In the genomic region with DNA sequence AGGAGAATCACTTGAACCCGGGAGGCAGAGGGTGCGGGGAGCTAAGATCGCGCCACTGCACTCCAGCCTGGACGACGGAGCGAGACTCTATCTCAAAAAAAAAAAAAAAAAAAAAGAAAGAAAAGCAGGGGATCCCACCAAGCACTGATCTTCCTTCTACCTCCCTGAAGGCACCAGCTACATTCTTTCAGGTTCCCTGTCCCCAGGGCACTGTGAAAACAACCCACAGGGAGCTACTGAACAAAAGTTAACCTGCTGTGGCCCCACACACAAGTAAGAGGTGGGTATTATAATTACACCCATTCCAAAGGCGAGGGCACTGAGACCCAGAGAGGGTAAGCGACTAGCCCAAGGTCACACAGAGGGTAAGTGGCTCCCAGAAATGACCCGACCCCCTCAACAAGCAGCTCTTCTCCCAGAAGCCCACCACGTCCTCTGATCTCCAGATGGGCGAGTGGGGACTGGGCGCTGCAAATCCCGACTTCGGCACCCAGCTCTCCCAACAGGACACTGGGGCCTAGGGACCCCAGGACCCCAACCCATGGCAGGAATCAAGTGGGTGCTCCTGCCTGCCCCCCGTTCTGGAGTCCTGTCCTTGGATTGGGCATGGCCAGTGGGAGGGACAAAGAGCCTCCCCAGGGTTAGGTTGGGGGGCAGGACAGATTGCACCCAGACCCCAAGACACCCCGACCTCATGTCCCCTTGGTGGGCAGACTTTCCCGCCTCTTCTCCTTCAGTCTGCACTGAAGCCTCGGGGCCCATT, we compare ENCODE assay signal across 1 cellular context.
TF ChIP-seq lines count a peak whose summit lies in the region.

No MANE protein-coding gene starts in this region.

TF ChIP-seq in HCT116, 20 proteins besides CTCF, POLR2A, EP300 and RAD21:
- TF ChIP-seq, protein P1, sequence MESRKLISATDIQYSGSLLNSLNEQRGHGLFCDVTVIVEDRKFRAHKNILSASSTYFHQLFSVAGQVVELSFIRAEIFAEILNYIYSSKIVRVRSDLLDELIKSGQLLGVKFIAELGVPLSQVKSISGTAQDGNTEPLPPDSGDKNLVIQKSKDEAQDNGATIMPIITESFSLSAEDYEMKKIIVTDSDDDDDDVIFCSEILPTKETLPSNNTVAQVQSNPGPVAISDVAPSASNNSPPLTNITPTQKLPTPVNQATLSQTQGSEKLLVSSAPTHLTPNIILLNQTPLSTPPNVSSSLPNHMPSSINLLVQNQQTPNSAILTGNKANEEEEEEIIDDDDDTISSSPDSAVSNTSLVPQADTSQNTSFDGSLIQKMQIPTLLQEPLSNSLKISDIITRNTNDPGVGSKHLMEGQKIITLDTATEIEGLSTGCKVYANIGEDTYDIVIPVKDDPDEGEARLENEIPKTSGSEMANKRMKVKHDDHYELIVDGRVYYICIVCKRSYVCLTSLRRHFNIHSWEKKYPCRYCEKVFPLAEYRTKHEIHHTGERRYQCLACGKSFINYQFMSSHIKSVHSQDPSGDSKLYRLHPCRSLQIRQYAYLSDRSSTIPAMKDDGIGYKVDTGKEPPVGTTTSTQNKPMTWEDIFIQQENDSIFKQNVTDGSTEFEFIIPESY (IDR thresholded peaks at IDR 0.05; ENCODE audit: extremely low read depth, insufficient replicate concordance, low read length), result no peak
- TF ChIP-seq ELF1 (IDR thresholded peaks at IDR 0.05; ENCODE audit: borderline replicate concordance, low read depth) (no peak), EZH2phosphoT487 (IDR thresholded peaks at IDR 0.05; ENCODE audit: borderline replicate concordance) (no peak), FOSL1 (IDR thresholded peaks at IDR 0.05; ENCODE audit: low read depth) (no peak), EGR1 (IDR thresholded peaks at IDR 0.05; ENCODE audit: low read depth) (no peak), SP1 (IDR thresholded peaks at IDR 0.05; ENCODE audit: low read depth) (no peak), ZNF274 (IDR thresholded peaks at IDR 0.05; ENCODE audit: low read depth, low read length) (no peak), TCF7L2 (IDR thresholded peaks at IDR 0.05; ENCODE audit: borderline replicate concordance, extremely low read depth, insufficient read depth, insufficient read length) (no peak), CBX3 (IDR thresholded peaks at IDR 0.05; ENCODE audit: low read depth) (no peak), ZFX (IDR thresholded peaks at IDR 0.05) (no peak), SIN3A (IDR thresholded peaks at IDR 0.05; ENCODE audit: low read depth) (no peak), CEBPB (IDR thresholded peaks at IDR 0.05; ENCODE audit: low read depth) (no peak), SRF (IDR thresholded peaks at IDR 0.05; ENCODE audit: low read depth) (no peak), EZH2 (IDR thresholded peaks at IDR 0.05) (no peak)
- TF ChIP-seq, protein P2, sequence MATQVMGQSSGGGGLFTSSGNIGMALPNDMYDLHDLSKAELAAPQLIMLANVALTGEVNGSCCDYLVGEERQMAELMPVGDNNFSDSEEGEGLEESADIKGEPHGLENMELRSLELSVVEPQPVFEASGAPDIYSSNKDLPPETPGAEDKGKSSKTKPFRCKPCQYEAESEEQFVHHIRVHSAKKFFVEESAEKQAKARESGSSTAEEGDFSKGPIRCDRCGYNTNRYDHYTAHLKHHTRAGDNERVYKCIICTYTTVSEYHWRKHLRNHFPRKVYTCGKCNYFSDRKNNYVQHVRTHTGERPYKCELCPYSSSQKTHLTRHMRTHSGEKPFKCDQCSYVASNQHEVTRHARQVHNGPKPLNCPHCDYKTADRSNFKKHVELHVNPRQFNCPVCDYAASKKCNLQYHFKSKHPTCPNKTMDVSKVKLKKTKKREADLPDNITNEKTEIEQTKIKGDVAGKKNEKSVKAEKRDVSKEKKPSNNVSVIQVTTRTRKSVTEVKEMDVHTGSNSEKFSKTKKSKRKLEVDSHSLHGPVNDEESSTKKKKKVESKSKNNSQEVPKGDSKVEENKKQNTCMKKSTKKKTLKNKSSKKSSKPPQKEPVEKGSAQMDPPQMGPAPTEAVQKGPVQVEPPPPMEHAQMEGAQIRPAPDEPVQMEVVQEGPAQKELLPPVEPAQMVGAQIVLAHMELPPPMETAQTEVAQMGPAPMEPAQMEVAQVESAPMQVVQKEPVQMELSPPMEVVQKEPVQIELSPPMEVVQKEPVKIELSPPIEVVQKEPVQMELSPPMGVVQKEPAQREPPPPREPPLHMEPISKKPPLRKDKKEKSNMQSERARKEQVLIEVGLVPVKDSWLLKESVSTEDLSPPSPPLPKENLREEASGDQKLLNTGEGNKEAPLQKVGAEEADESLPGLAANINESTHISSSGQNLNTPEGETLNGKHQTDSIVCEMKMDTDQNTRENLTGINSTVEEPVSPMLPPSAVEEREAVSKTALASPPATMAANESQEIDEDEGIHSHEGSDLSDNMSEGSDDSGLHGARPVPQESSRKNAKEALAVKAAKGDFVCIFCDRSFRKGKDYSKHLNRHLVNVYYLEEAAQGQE (IDR thresholded peaks at IDR 0.05; ENCODE audit: low read depth), result no peak
- TF ChIP-seq, protein P3, sequence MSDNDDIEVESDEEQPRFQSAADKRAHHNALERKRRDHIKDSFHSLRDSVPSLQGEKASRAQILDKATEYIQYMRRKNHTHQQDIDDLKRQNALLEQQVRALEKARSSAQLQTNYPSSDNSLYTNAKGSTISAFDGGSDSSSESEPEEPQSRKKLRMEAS (IDR thresholded peaks at IDR 0.05), result no peak
- TF ChIP-seq, protein P4, sequence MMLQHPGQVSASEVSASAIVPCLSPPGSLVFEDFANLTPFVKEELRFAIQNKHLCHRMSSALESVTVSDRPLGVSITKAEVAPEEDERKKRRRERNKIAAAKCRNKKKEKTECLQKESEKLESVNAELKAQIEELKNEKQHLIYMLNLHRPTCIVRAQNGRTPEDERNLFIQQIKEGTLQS (IDR thresholded peaks at IDR 0.05), result no peak
